In the genomic region with DNA sequence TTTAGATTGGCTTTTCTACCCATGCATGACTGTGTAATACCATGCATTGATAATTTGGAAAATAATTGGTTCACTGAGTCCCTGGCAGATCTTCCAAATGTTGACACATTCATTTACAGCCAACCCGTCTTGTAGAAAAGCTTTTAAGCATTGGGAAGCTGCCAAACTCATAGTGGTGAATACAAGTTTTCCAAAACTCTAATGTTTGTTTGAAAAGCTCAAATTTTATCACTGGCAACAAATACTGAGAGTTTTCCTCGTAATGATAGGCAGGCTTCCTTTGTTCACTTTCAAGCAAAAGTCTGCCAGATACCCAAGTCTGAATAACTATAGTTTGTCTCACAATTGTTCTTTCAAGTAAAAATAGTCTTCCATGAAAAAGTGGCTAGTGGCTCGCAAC, we compare ENCODE assay signal across 26 cellular contexts.
A peak's percentile ranks its signal among the peaks of the same experiment; 100 is the strongest.
DNase-seq lines count a peak whose midpoint lies in the region; ATAC-seq and TF ChIP-seq lines count a peak whose summit lies in the region.
"Had no signal": no experiment of that assay in that cellular context is flagged by ENCODE, and none has a peak within 500 bp of the region (broad histone marks: within the 10 kb centered on the region; RNA-seq: fewer than 3 reads in every experiment).

No MANE protein-coding gene starts in this region.

- H3K4me3 ChIP-seq in choroid plexus epithelial cell (ENCODE audit: low read depth, low read length) = no peak overlapping the region
- H3K4me3 ChIP-seq: BLaER1 treated with 17β-estradiol and CSF1 and Interleukin-3, amounts not matched to agents 10 nM and 100 nM; coronary artery; pancreas; right atrium auricular region had no signal

- TF ChIP-seq CTCF in choroid plexus epithelial cell (conservative IDR thresholded peaks at IDR 0.05; ENCODE audit: low read depth, low read length) = no peak

- peak; percentile 6 for DNase-seq in NCI-H446 treated with DMSO at 0.1 percent for 48 hours (lab: John Stamatoyannopoulos, UW)
- DNase-seq in NCI-H446 (lab: John Stamatoyannopoulos, UW) = no peak
- peak; percentile 80 for DNase-seq in NCI-H1105 treated with DMSO at 0.1 percent for 48 hours (lab: John Stamatoyannopoulos, UW)
- DNase-seq in choroid plexus epithelial cell (ENCODE audit: low read depth) = peak; percentile 17
- peak; percentile 21 for DNase-seq in stromal cell of bone marrow (ENCODE audit: low read depth)
- no peak for DNase-seq in occipital lobe (lab: John Stamatoyannopoulos, UW)
- DNase-seq in SKM-1 treated with dmso at 0.1 percent for 144 hours (lab: John Stamatoyannopoulos, UW; ENCODE audit: unreplicated experiment) = no peak
- DNase-seq: activated B cell treated with CpG ODN at 0.5 μM for 24 hours; activated naive CD4-positive, alpha-beta T cell treated with anti-CD3 and anti-CD28 coated beads, Interleukin-2, amount 10 ng/mL, durations not matched to agents 7 days and 5 days; effector memory CD8-positive, alpha-beta T cell; KBM-7; kidney; midbrain; NCI-H1694 treated with DMSO at 0.1 percent for 48 hours; NCI-H526; RPMI8226; stimulated activated CD4-positive, alpha-beta T cell treated with anti-CD3 and anti-CD28 coated beads, Interleukin-12 subunit alpha, Interleukin-12 subunit beta, amount 100 ng/mL, for 4 hours; stimulated activated CD4-positive, alpha-beta T cell treated with anti-CD3 and anti-CD28 coated beads, Interleukin-4, amount 100 ng/mL, for 24 hours; stimulated activated naive B cell treated with anti-CD40 and anti-IgM and Interleukin-4, amounts not matched to agents 10 μg/mL and 1 μg/mL and 100 μg/mL, for 72 hours; SW 1271 had no signal

- ATAC-seq in GM19328 (IDR thresholded peaks at IDR 0.05; ENCODE audit: unreplicated experiment) = no peak
- ATAC-seq: effector memory CD8-positive, alpha-beta T cell; esophagus mucosa; stimulated activated naive B cell treated with anti-CD40 and anti-IgM and Interleukin-4, amounts not matched to agents 10 μg/mL and 1 μg/mL and 100 μg/mL, for 72 hours had no signal

Comparison
In these comparisons a context has a peak if more than half of its experiments do, and no peak if none do; other contexts are left out.
1. DNase-seq: peak in NCI-H446 treated with DMSO at 0.1 percent for 48 hours (single experiment), NCI-H1105 treated with DMSO at 0.1 percent for 48 hours (single experiment), choroid plexus epithelial cell (single experiment) and stromal cell of bone marrow (single experiment); none in NCI-H446 (0 of 2), occipital lobe (single experiment) and SKM-1 treated with dmso at 0.1 percent for 144 hours (single experiment).